In the genomic region with DNA sequence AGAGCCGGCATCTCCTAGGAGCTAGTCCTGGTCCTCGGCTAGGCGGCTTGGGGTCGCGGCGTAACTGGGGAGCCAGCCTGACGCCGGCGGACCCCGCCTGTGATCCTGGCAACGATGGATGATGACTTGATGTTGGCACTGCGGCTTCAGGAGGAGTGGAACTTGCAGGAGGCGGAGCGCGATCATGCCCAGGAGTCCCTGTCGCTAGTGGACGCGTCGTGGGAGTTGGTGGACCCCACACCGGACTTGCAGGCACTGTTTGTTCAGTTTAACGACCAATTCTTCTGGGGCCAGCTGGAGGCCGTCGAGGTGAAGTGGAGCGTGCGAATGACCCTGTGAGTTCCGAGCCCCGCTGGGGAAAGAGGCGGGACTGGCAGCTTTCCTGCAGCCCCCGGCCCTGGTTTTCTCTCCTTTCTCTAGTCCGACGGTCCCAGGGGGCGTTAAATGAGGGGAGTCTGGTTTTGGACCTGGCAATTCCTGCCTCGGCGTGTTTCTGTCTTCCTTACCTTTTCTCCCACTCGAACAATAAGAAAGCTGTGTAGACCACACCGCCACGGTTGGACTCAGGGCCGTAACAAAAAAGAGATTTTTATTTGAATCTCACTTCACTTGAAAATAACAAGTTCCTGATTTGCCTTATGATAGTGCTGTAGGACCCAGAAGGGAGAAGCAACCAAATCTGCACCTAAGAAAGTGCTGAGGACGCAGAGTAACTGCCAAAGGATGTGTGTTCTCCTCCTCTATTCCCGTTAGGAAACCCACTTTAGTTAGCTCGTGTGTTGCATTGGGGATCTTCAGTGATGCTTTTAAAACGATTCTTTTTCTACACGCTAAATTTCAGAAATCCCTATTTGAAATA, we compare ENCODE assay signal across 8 cellular contexts. TPM values are rescaled to one million over a fixed set of nuclear protein-coding genes. Genes with fewer than 3 reads are reported as not detected.
A peak's percentile ranks its signal among the peaks of the same experiment; 100 is the strongest.
DNase-seq lines count a peak whose midpoint lies in the region; ATAC-seq, FAIRE-seq and TF ChIP-seq lines count a peak whose summit lies in the region.

A gene with protein sequence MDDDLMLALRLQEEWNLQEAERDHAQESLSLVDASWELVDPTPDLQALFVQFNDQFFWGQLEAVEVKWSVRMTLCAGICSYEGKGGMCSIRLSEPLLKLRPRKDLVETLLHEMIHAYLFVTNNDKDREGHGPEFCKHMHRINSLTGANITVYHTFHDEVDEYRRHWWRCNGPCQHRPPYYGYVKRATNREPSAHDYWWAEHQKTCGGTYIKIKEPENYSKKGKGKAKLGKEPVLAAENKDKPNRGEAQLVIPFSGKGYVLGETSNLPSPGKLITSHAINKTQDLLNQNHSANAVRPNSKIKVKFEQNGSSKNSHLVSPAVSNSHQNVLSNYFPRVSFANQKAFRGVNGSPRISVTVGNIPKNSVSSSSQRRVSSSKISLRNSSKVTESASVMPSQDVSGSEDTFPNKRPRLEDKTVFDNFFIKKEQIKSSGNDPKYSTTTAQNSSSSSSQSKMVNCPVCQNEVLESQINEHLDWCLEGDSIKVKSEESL (plus strand): TSS at position 24 of the 859 bp plus-strand sequence. CDS start 91 bp downstream, at position 115.

- H3K4me3 Mint-ChIP-seq in immature natural killer cell = peak within 1 kb of the TSS; percentile 97 to 100 (median 99)
- H3K4me3 Mint-ChIP-seq in stimulated activated naive B cell treated with anti-CD40 and anti-IgM and Interleukin-4, amounts not matched to agents 10 μg/mL and 1 μg/mL and 100 μg/mL, for 72 hours = peak within 1 kb of the TSS; percentile 94 to 100

- DNase-seq in GM10266 (ENCODE audit: extremely low spot score) (peak; percentile 87), M059J (ENCODE audit: low read depth) (no peak), GM12878 (ENCODE audit: low read depth, low spot score) (no peak), immature natural killer cell (no peak)
- no peak for DNase-seq in stimulated activated naive B cell treated with anti-CD40 and anti-IgM and Interleukin-4, amounts not matched to agents 10 μg/mL and 1 μg/mL and 100 μg/mL, for 72 hours
- DNase-seq in activated CD4-positive, alpha-beta T cell treated with anti-CD3 and anti-CD28 coated beads, Interleukin-2, amount 50 U/mL, for 48 hours = no peak

- SMC1A ChIA-PET in GM12878 (lab: Charles Lee; ENCODE audit: uncharacterized antibody, unreplicated experiment) = interaction anchor here (0.7 to 2.5 kb wide), 9 partner anchors 14 to 695 kb away, joined by 3 to 7 read pairs (median 3); no protein-coding TSS in a partner anchor

- H4K20me1 ChIP-seq in GM12878 (ENCODE audit: control insufficient read depth, insufficient read depth) = no peaks in the 10 kb centered on the region; the same call in 1 of the 2 replicates

- peaks cover 63 to 77% of the 10 kb centered on the region in 2 donors for H3K4me1 Mint-ChIP-seq in immature natural killer cell
- H3K4me1 Mint-ChIP-seq in stimulated activated naive B cell treated with anti-CD40 and anti-IgM and Interleukin-4, amounts not matched to agents 10 μg/mL and 1 μg/mL and 100 μg/mL, for 72 hours = peaks cover 28 to 43% of the 10 kb centered on the region in 2 donors

- no peak for TF ChIP-seq CTCF in GM10266 (IDR thresholded peaks at IDR 0.05; ENCODE audit: control insufficient read depth, insufficient read depth, low read depth, missing control alignments)
- no peak for TF ChIP-seq CTCF in GM12878 (IDR thresholded peaks at IDR 0.05 in 2 of 3, conservative IDR thresholded peaks at IDR 0.05 in 1 of 3; ENCODE audit: control insufficient read depth in 2 of 3, extremely low read depth in 1 of 3, insufficient read depth in 1 of 3, low read depth in 3 of 3, low read length in 3 of 3)

- no peak for TF ChIP-seq EP300 in GM12878 (IDR thresholded peaks at IDR 0.05; ENCODE audit: borderline replicate concordance in 1 of 2, control insufficient read depth in 1 of 2, low read depth in 2 of 2, low read length in 2 of 2)

- peaks cover 3 to 20% (median 19%) of the 10 kb centered on the region in 3 donors for H3K36me3 Mint-ChIP-seq in immature natural killer cell
- H3K36me3 Mint-ChIP-seq in stimulated activated naive B cell treated with anti-CD40 and anti-IgM and Interleukin-4, amounts not matched to agents 10 μg/mL and 1 μg/mL and 100 μg/mL, for 72 hours = peaks cover 17 to 43% of the 10 kb centered on the region in 2 donors

- peaks cover 58% of the 10 kb centered on the region for H3K79me2 ChIP-seq in GM12878 (ENCODE audit: control insufficient read depth, insufficient read depth, low read length)

- no peaks in the 10 kb centered on the region for H3K9me3 ChIP-seq in GM12878 (replicated peaks; ENCODE audit: control insufficient read depth, insufficient read depth, low read length)

- CTCF ChIA-PET in GM12878 (lab: Yijun Ruan, JAX) = interaction anchor here (0.6 to 2.6 kb wide), 13 partner anchors 10 to 915 kb away, joined by 3 to 15 read pairs (median 3); no protein-coding TSS in a partner anchor

- no peak for FAIRE-seq in GM12878 (lab: Jason Lieb, UNC)

- H3K9ac ChIP-seq in GM12878 (ENCODE audit: control insufficient read depth, insufficient read depth, low read length) = peak within 1 kb of the TSS; percentile 91

- H3K36me3 ChIP-seq in GM12878 (ENCODE audit: control insufficient read depth in 2 of 2, insufficient read depth in 2 of 2, low read length in 1 of 2) = no peaks in the 10 kb centered on the region

- H3K27me3 Mint-ChIP-seq in immature natural killer cell (ENCODE audit: low read depth in 3 of 3) = peaks cover 11 to 18% (median 14%) of the 10 kb centered on the region in 3 donors
- H3K27me3 Mint-ChIP-seq in stimulated activated naive B cell treated with anti-CD40 and anti-IgM and Interleukin-4, amounts not matched to agents 10 μg/mL and 1 μg/mL and 100 μg/mL, for 72 hours = no peaks in the 10 kb centered on the region

- WGBS in GM12878 (ENCODE audit: insufficient coverage, insufficient replicate concordance, low lambda C conversion rate, missing lambda C conversion rate) = 1% methylated on average over 43 of the region's 43 CpGs

- H3K27me3 ChIP-seq in GM12878 (replicated peaks in 1 of 2; ENCODE audit: control insufficient read depth in 2 of 2, insufficient read depth in 2 of 2, low read length in 1 of 2) = no peaks in the 10 kb centered on the region

- POLR2A ChIA-PET in GM12878 (lab: Charles Lee) = interaction anchor here (0.5 to 1.4 kb wide), 11 partner anchors 10 to 237 kb away, joined by 3 to 6 read pairs (median 3); a partner anchor contains a TSS

- in situ Hi-C loops in GM12878 (cut with MboI) = no loop called here

- no peaks in the 10 kb centered on the region for H3K9me3 Mint-ChIP-seq in immature natural killer cell
- no peaks in the 10 kb centered on the region for H3K9me3 Mint-ChIP-seq in stimulated activated naive B cell treated with anti-CD40 and anti-IgM and Interleukin-4, amounts not matched to agents 10 μg/mL and 1 μg/mL and 100 μg/mL, for 72 hours

- peak within 1 kb of the TSS; percentile 98 for H2AFZ ChIP-seq in GM12878 (ENCODE audit: control insufficient read depth, low read depth, low read length)

- peak within 1 kb of the TSS; percentile 91 for H3K4me3 ChIP-seq in GM12878

- intact Hi-C loops in GM12878 (cut with micrococcal nuclease; ENCODE audit: unreplicated experiment) = loop anchor here (5.0 kb wide), 1 partner anchor 96 kb away; a partner anchor contains a TSS

- H3K27ac Mint-ChIP-seq in immature natural killer cell = peak within 1 kb of the TSS; percentile 98 to 100 (median 99)
- H3K27ac Mint-ChIP-seq in stimulated activated naive B cell treated with anti-CD40 and anti-IgM and Interleukin-4, amounts not matched to agents 10 μg/mL and 1 μg/mL and 100 μg/mL, for 72 hours = peak within 1 kb of the TSS; percentile 99

- peak; percentile 63 for TF ChIP-seq POLR2A in GM12878 (IDR thresholded peaks at IDR 0.05; ENCODE audit: low read depth, low read length)

- TSS peak; percentile 85 for BruUV-seq in GM12878 (replicated peaks; lab: Mats Ljungman, UMichigan)

- no peak for TF ChIP-seq RAD21 in GM12878 (IDR thresholded peaks at IDR 0.05; ENCODE audit: insufficient read depth, low read depth, low read length)

- H3K4me1 ChIP-seq in GM12878 (ENCODE audit: control insufficient read depth, insufficient read depth, low read length) = peaks cover 8% of the 10 kb centered on the region

- ATAC-seq in GM21786 (IDR thresholded peaks at IDR 0.05; ENCODE audit: unreplicated experiment) (peak; percentile 7), GM12878 (peak; percentile 7), GM18517 (IDR thresholded peaks at IDR 0.05; ENCODE audit: unreplicated experiment) (no peak)
- ATAC-seq in stimulated activated naive B cell treated with anti-CD40 and anti-IgM and Interleukin-4, amounts not matched to agents 10 μg/mL and 1 μg/mL and 100 μg/mL, for 72 hours (replicated peaks) = peak; percentile 6 to 81

- peak within 1 kb of the TSS; percentile 95 for H3K27ac ChIP-seq in GM12878 (ENCODE audit: control insufficient read depth, insufficient read depth)

- RAD21 ChIA-PET in GM12878 (lab: Charles Lee; ENCODE audit: unreplicated experiment) = interaction anchor here (0.7 to 2.3 kb wide), 10 partner anchors 11 to 193 kb away, joined by 3 to 13 read pairs (median 3); a partner anchor contains a TSS

- peak within 1 kb of the TSS; percentile 93 for H3K4me2 ChIP-seq in GM12878 (ENCODE audit: control insufficient read depth, insufficient read depth)

RNA-seq across cellular contexts. Expression of the gene that starts here (rescaled TPM):
- 19.0 and 20.1 TPM in 2 replicates for total RNA-seq in M059J (2014; rRNA removed; shearing (Covaris generic))
- total RNA-seq in GM12878 (2013; cell fraction: nucleolus; rRNA removed) = 22.2 and 24.5 TPM in 2 replicates
- total RNA-seq in GM12878 (2014; rRNA removed) = 11.7 and 12.5 TPM in 2 replicates
- 14.7 and 16.5 TPM in 2 replicates for total RNA-seq in GM12878 (2014; rRNA removed; fragmentation: Illumina TruSeq; extraction: Trizol)
- 11.9 and 12.1 TPM in 2 replicates for total RNA-seq in GM12878 (2021)
- 2.1 TPM for polyA plus RNA-seq in GM12878 (2011; ENCODE audit: low read depth)
- polyA plus RNA-seq in GM12878 (2011; rRNA removed) = 7.1 and 7.2 TPM in 2 replicates
- 6.2 and 7.9 TPM in 2 replicates for polyA plus RNA-seq in GM12878 (2011; cell fraction: cytosol; rRNA removed)
- polyA plus RNA-seq in GM12878 (2011; cell fraction: nucleus; rRNA removed) = 7.3 and 10.9 TPM in 2 replicates
- polyA plus RNA-seq in GM12878 (2012) = 3.3 and 3.4 TPM in 2 replicates
- polyA plus RNA-seq in GM12878 (2014; fragmentation: Illumina TruSeq; extraction: Trizol) = 9.6 and 11.1 TPM in 2 replicates
- 1 to 10 TPM; 4.4 to 5.9 TPM for polyA plus RNA-seq in GM12878 (2014; fragmentation: Nextera tagmentation; extraction: Ambion mirVana)
- 7.2 and 12.2 TPM in 2 replicates for polyA plus RNA-seq in GM12878 (2014; rRNA removed)
- polyA plus RNA-seq in GM12878 (2016; fragmentation: Nextera tagmentation; extraction: Ambion mirVana) = 10 to 100 TPM; 12.8 to 13.9 TPM
- polyA minus RNA-seq in GM12878 (2011; rRNA and poly(A)+ RNA removed) = 10.4 and 15.3 TPM in 2 replicates
- 5.1 and 5.5 TPM in 2 replicates for polyA minus RNA-seq in GM12878 (2011; cell fraction: cytosol; rRNA and poly(A)+ RNA removed)
- 13.4 and 24.7 TPM in 2 replicates for polyA minus RNA-seq in GM12878 (2011; cell fraction: nucleus; rRNA and poly(A)+ RNA removed)
- 10 to 100 TPM; 22.5 to 28.2 (median 25.0) TPM for polyA plus RNA-seq in immature natural killer cell
